In the genomic region with DNA sequence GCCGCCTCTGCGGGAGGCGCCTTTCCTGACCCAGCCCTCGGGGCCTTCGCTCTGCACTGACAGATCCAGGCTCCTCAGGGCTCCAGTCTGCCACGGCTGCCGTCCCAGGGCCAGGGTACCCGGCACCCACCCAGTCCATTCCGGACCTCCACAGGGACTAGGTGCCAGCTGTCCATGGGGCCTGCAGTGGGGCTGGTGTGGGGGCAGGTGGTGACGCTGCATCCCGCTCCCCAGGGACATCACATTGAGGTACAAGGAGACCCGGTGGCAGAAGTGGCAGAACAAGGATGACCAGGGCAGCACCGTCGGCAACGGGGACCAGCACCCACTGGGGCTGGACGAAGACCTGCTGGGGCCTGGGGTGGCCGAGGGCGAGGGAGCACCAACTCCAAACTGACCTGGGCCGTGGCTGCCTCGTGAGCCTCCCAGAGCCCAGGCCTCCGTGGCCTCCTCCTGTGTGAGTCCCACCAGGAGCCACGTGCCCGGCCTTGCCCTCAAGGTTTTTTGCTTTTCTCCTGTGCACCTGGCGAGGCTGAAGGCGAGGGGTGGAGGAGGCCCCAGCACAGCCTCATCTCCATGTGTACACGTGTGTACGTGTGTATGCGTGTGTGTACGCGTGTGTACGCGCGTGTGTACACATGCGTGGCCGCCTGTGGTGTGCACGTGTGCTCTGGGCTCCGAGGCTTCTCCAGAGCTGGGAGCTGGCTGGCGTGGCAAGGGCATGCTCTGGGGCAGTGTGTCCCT, we compare ENCODE assay signal across 32 cellular contexts. TPM values are rescaled to one million over a fixed set of nuclear protein-coding genes. Genes with fewer than 3 reads are reported as not detected.
"Had no signal": no experiment of that assay in that cellular context is flagged by ENCODE, and none has a peak within 500 bp of the region (broad histone marks: within the 10 kb centered on the region; RNA-seq: fewer than 3 reads in every experiment).

No MANE protein-coding gene starts in this region.

- FAIRE-seq: kidney, pancreas, urothelium cell line had no signal

- H3K4me3 ChIP-seq: adrenal gland, ascending aorta, coronary artery, dorsolateral prefrontal cortex, gastrocnemius medialis, lung, mucosa of descending colon, pancreas, prostate gland, smooth muscle cell, testis, transverse colon had no signal

- ATAC-seq: activated CD4-positive, CD25-positive, alpha-beta regulatory T cell treated with anti-CD3 and anti-CD28 coated beads, Interleukin-2, amount 50 U/mL, for 24 hours; gastrocnemius medialis; left lobe of liver; mucosa of descending colon; pancreas; stimulated activated naive CD8-positive, alpha-beta T cell treated with anti-CD3 and anti-CD28 coated beads, Interleukin-15, Interleukin-2, amounts not matched to agents 100 U/mL and 50 U/mL, for 24 hours had no signal

- H3K4me1 ChIP-seq: adrenal gland, ascending aorta, gastrocnemius medialis, pancreas, prostate gland, testis had no signal

- H3K27ac ChIP-seq: adrenal gland, ascending aorta, coronary artery, gastrocnemius medialis, neutrophil, pancreas, prostate gland, testis, transverse colon, VCaP had no signal

- H3K27me3 ChIP-seq: adrenal gland, ascending aorta, dorsolateral prefrontal cortex, gastrocnemius medialis, neutrophil, pancreas, testis, transverse colon had no signal

- H3K4me2 ChIP-seq: smooth muscle cell had no signal

- DNase-seq: activated CD4-positive, alpha-beta memory T cell treated with anti-CD3 and anti-CD28 coated beads for 36 hours; activated CD4-positive, alpha-beta T cell treated with anti-CD3 and anti-CD28 coated beads, Interleukin-2, amount 10 ng/mL, durations not matched to agents 24 days and 14 days; activated CD8-positive, alpha-beta memory T cell treated with anti-CD3 and anti-CD28 coated beads, Interleukin-2, amount 50 U/mL, for 4 hours; activated effector memory CD4-positive, alpha-beta T cell treated with anti-CD3 and anti-CD28 coated beads, Interleukin-2, amount 50 U/mL, for 16 hours; activated naive CD4-positive, alpha-beta T cell treated with anti-CD3 and anti-CD28 coated beads for 36 hours; activated naive CD8-positive, alpha-beta T cell treated with anti-CD3 and anti-CD28 coated beads for 36 hours; activated T-cell treated with anti-CD3 and anti-CD28 coated beads, Interleukin-2, amount 50 U/mL, for 1 hour; adrenal gland; dorsolateral prefrontal cortex; effector memory CD4-positive, alpha-beta T cell; erythroblast; gastrocnemius medialis; glutamatergic neuron; retina; stimulated activated CD4-positive, alpha-beta T cell treated with anti-CD3 and anti-CD28 coated beads, Interleukin-2, amount 100 ng/mL, for 24 hours; stimulated activated naive CD8-positive, alpha-beta T cell treated with anti-CD3 and anti-CD28 coated beads, Interleukin-15, Interleukin-2, amounts not matched to agents 100 U/mL and 50 U/mL, for 24 hours; testis; transverse colon had no signal

- H3K9me3 ChIP-seq: adrenal gland, ascending aorta, gastrocnemius medialis, mucosa of descending colon, neutrophil, pancreas, prostate gland, testis, transverse colon had no signal

RNA-seq across cellular contexts. Expression of gene LRRC56, which starts 47.0 kb away (rescaled TPM):
- total RNA-seq: ascending aorta had no signal

RNA-seq across cellular contexts. Expression of gene ANO9, which starts 48.5 kb away (rescaled TPM):
- total RNA-seq: cerebellum had no signal
